ENCODE assay signal across 15 cellular contexts in the genomic region with DNA sequence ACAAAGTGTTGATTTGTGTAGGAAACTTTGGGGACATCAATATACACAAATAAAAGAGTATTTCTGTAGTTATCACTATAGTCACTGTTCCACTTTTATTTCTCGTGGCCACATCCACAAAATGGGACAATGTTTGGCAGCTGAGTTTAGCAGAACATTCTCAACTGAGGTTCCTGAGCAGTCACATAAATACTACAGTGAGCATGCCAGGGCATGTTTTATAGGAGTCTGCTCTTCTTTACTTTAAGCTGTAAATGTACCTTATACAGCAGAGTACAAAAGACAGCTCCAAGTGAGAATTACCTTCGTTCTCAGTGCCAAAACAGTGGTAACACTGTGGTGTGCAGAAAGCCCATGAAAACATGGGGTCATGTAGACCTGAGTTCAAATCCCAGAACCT. TPM values are rescaled to one million over a fixed set of nuclear protein-coding genes. Genes with fewer than 3 reads are reported as not detected.
A peak's percentile ranks its signal among the peaks of the same experiment; 100 is the strongest.
DNase-seq lines count a peak whose midpoint lies in the region; ATAC-seq and TF ChIP-seq lines count a peak whose summit lies in the region.
"Had no signal": no experiment of that assay in that cellular context is flagged by ENCODE, and none has a peak within 500 bp of the region (broad histone marks: within the 10 kb centered on the region; RNA-seq: fewer than 3 reads in every experiment).

No MANE protein-coding gene starts in this region.

- H3K4me3 ChIP-seq in Loucy (ENCODE audit: low read length, poor library complexity, severe bottlenecking) (peak overlapping the region; percentile 80), endodermal cell (ENCODE audit: low read length) (no peak overlapping the region), muscle layer of colon (ENCODE audit: low read depth in 1 of 2, low read length in 2 of 2) (no peak overlapping the region)
- H3K4me3 ChIP-seq: stomach had no signal

- peak overlapping the region; percentile 95 for H3K4me2 ChIP-seq in Loucy (ENCODE audit: low read depth, low read length, poor library complexity, severe bottlenecking)

- H3K27ac ChIP-seq in endodermal cell (ENCODE audit: low read depth, low read length): peak overlapping the region; percentile 2
- H3K27ac ChIP-seq in muscle layer of colon (ENCODE audit: low read depth, low read length): peak overlapping the region; percentile 1
- H3K27ac ChIP-seq: stomach had no signal

- ATAC-seq in stimulated activated naive CD8-positive, alpha-beta T cell treated with anti-CD3 and anti-CD28 coated beads, Interleukin-15, Interleukin-2, amounts not matched to agents 100 U/mL and 50 U/mL, for 24 hours: no peak
- no peak for ATAC-seq in naive thymus-derived CD8-positive, alpha-beta T cell

- peaks cover 64% of the 10 kb centered on the region for H3K36me3 Mint-ChIP-seq in activated CD4-positive, alpha-beta T cell treated with anti-CD3 and anti-CD28 coated beads, Interleukin-2, amount 10 ng/mL, durations not matched to agents 24 days and 14 days (ENCODE audit: low read depth)
- H3K36me3 Mint-ChIP-seq in endodermal cell (ENCODE audit: low read depth): peaks cover 51% of the 10 kb centered on the region
- H3K36me3 Mint-ChIP-seq in naive thymus-derived CD8-positive, alpha-beta T cell: peaks cover 8 to 35% (median 22%) of the 10 kb centered on the region in 3 donors

- H3F3A ChIP-seq in Loucy (ENCODE audit: low read depth): no peaks in the 10 kb centered on the region

- no peaks in the 10 kb centered on the region for H3K9me3 ChIP-seq in Loucy (ENCODE audit: insufficient read depth, low read depth, low read length)
- H3K9me3 ChIP-seq in endodermal cell (ENCODE audit: control insufficient read depth, low read length): no peaks in the 10 kb centered on the region
- H3K9me3 ChIP-seq in muscle layer of colon (ENCODE audit: low read length): no peaks in the 10 kb centered on the region
- H3K9me3 ChIP-seq: stomach had no signal

- peaks cover 85% of the 10 kb centered on the region for H4K20me1 ChIP-seq in Loucy (ENCODE audit: insufficient read depth, low read length, poor library complexity, severe bottlenecking)

- H3K4me1 ChIP-seq in Loucy (ENCODE audit: insufficient read depth, low read length, poor library complexity, severe bottlenecking) (peaks cover 69% of the 10 kb centered on the region), endodermal cell (ENCODE audit: control insufficient read depth, insufficient read depth, low read length) (no peaks in the 10 kb centered on the region), muscle layer of colon (ENCODE audit: insufficient read depth, low read length) (peaks cover 30% of the 10 kb centered on the region)

- H3K4me3 Mint-ChIP-seq in activated CD4-positive, alpha-beta T cell treated with anti-CD3 and anti-CD28 coated beads, Interleukin-2, amount 10 ng/mL, durations not matched to agents 24 days and 14 days: peak overlapping the region; percentile 11
- H3K4me3 Mint-ChIP-seq in endodermal cell: no peak overlapping the region
- H3K4me3 Mint-ChIP-seq in naive thymus-derived CD8-positive, alpha-beta T cell: no peak overlapping the region

- no peaks in the 10 kb centered on the region for H3K9me3 Mint-ChIP-seq in activated CD4-positive, alpha-beta T cell treated with anti-CD3 and anti-CD28 coated beads, Interleukin-2, amount 10 ng/mL, durations not matched to agents 24 days and 14 days
- no peaks in the 10 kb centered on the region for H3K9me3 Mint-ChIP-seq in endodermal cell
- no peaks in the 10 kb centered on the region for H3K9me3 Mint-ChIP-seq in naive thymus-derived CD8-positive, alpha-beta T cell

- no peaks in the 10 kb centered on the region for H3K9me2 ChIP-seq in Loucy (replicated peaks; ENCODE audit: low read depth, low read length)

- peaks cover 50% of the 10 kb centered on the region for H3K4me1 Mint-ChIP-seq in activated CD4-positive, alpha-beta T cell treated with anti-CD3 and anti-CD28 coated beads, Interleukin-2, amount 10 ng/mL, durations not matched to agents 24 days and 14 days
- peaks cover 11% of the 10 kb centered on the region for H3K4me1 Mint-ChIP-seq in endodermal cell
- H3K4me1 Mint-ChIP-seq in naive thymus-derived CD8-positive, alpha-beta T cell: peaks cover 6 to 24% (median 13%) of the 10 kb centered on the region in 4 donors

- H3K27me3 Mint-ChIP-seq in activated CD4-positive, alpha-beta T cell treated with anti-CD3 and anti-CD28 coated beads, Interleukin-2, amount 10 ng/mL, durations not matched to agents 24 days and 14 days: no peaks in the 10 kb centered on the region
- no peaks in the 10 kb centered on the region for H3K27me3 Mint-ChIP-seq in endodermal cell (ENCODE audit: insufficient read depth)
- H3K27me3 Mint-ChIP-seq in naive thymus-derived CD8-positive, alpha-beta T cell: no peaks in the 10 kb centered on the region
- H3K27me3 Mint-ChIP-seq: progenitor cell of endocrine pancreas had no signal

- peaks cover 97% of the 10 kb centered on the region for H3K79me2 ChIP-seq in Loucy (ENCODE audit: insufficient read depth, low read length)

- DNase-seq in activated CD4-positive, alpha-beta T cell treated with anti-CD3 and anti-CD28 coated beads, Interleukin-2, amount 10 ng/mL, durations not matched to agents 24 days and 14 days: no peak
- no peak for DNase-seq in activated CD4-positive, alpha-beta T cell treated with anti-CD3 and anti-CD28 coated beads for 4 hours
- DNase-seq in endodermal cell (no peak), HCEC 1CT (no peak)
- no peak for DNase-seq in stimulated activated naive CD8-positive, alpha-beta T cell treated with anti-CD3 and anti-CD28 coated beads, Interleukin-15, Interleukin-2, amounts not matched to agents 100 U/mL and 50 U/mL, for 24 hours
- DNase-seq in naive thymus-derived CD8-positive, alpha-beta T cell: no peak
- DNase-seq: aorta, cortex of kidney, GF-D8, SHP77, stomach, T-helper 9 cell had no signal

- WGBS in endodermal cell (ENCODE audit: insufficient coverage in 1 of 2, insufficient read length in 1 of 2), 2 experiments: 94 to 100% methylated on average over 2 of the region's 2 CpGs

- H3K9ac ChIP-seq in Loucy (ENCODE audit: low read depth, low read length, poor library complexity, severe bottlenecking): peak overlapping the region; percentile 72
- H3K9ac ChIP-seq in endodermal cell (ENCODE audit: extremely low read depth, low read length, poor library complexity, severe bottlenecking): no peak overlapping the region
- no peak overlapping the region for H3K9ac ChIP-seq in muscle layer of colon (ENCODE audit: low read length)

- POLR2A ChIA-PET in naive thymus-derived CD8-positive, alpha-beta T cell (lab: Charles Lee): no interaction called here

- H3K27me3 ChIP-seq in Loucy (ENCODE audit: insufficient read depth, low read length, poor library complexity, severe bottlenecking): no peaks in the 10 kb centered on the region
- no peaks in the 10 kb centered on the region for H3K27me3 ChIP-seq in endodermal cell (ENCODE audit: control insufficient read depth, insufficient read depth, low read length, poor library complexity, severe bottlenecking)
- no peaks in the 10 kb centered on the region for H3K27me3 ChIP-seq in muscle layer of colon (ENCODE audit: control insufficient read depth in 1 of 2, insufficient read depth in 2 of 2, low read length in 2 of 2)
- H3K27me3 ChIP-seq: stomach had no signal

- no peak overlapping the region for H2AFZ ChIP-seq in Loucy (ENCODE audit: low read length)

- TF ChIP-seq CTCF in Loucy (conservative IDR thresholded peaks at IDR 0.05; ENCODE audit: low read length): no peak
- TF ChIP-seq CTCF in endodermal cell (conservative IDR thresholded peaks at IDR 0.05): no peak

- H3K36me3 ChIP-seq in Loucy (ENCODE audit: insufficient read depth, low read length): peaks cover 32% of the 10 kb centered on the region
- H3K36me3 ChIP-seq in endodermal cell (ENCODE audit: control insufficient read depth, insufficient read depth, low read length): peaks cover 65% of the 10 kb centered on the region
- H3K36me3 ChIP-seq in muscle layer of colon (ENCODE audit: insufficient read depth, low read length): peaks cover 22% of the 10 kb centered on the region

- H3K27ac Mint-ChIP-seq in activated CD4-positive, alpha-beta T cell treated with anti-CD3 and anti-CD28 coated beads, Interleukin-2, amount 10 ng/mL, durations not matched to agents 24 days and 14 days: peak overlapping the region; percentile 78
- peak overlapping the region; percentile 55 for H3K27ac Mint-ChIP-seq in endodermal cell
- peak overlapping the region in 2 of 10 donors; percentile 4 to 33 for H3K27ac Mint-ChIP-seq in naive thymus-derived CD8-positive, alpha-beta T cell
- H3K27ac Mint-ChIP-seq: progenitor cell of endocrine pancreas had no signal

- intact Hi-C loops in activated CD4-positive, alpha-beta T cell treated with anti-CD3 and anti-CD28 coated beads, Interleukin-2, amount 10 ng/mL, durations not matched to agents 24 days and 14 days (cut with micrococcal nuclease): no loop called here

RNA-seq across cellular contexts. Expression of a gene that starts 5.0 kb away (rescaled TPM):
- total RNA-seq in activated CD4-positive, alpha-beta T cell treated with anti-CD3 and anti-CD28 coated beads, Interleukin-2, amount 10 ng/mL, durations not matched to agents 24 days and 14 days: 74.4 and 80.5 TPM in 2 replicates
- 10 to 100 TPM; 35.1 to 54.3 TPM for total RNA-seq in endodermal cell
- 87.4 TPM for polyA plus RNA-seq in endodermal cell (2013, experiment 1 of 2)
- 85.6 TPM for polyA plus RNA-seq in endodermal cell (2013, experiment 2 of 2)
- 10 to 100 TPM; 15.6 to 17.7 TPM for total RNA-seq in naive thymus-derived CD8-positive, alpha-beta T cell
- 1 to 10 TPM; 4.2 to 7.1 (median 5.2) TPM for polyA plus RNA-seq in naive thymus-derived CD8-positive, alpha-beta T cell
